In the genomic region with DNA sequence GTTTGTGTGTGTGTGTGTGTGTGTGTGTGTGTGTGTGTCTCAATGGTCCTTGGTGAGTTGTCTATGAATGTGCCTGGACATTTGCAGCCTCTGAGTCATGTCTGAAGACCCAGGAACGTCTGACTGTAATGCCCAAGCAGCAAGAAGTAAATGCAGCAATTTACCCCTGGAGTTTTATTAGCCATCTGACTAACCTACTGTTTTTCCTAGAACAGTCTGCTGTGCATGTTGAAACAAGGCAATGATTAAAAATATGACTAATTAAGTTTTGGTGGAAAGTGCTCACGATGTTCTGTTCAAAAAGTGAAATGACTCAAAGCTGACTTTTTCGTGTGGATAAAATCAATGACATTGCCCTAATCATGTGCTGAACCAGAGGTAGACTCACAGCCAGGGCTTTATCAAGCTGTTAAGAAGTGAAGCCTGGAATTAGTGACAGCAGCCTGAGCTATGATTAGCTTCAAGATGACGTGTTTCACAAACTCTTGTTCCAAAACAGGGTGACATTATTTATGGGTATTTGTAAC, we compare ENCODE assay signal across 10 cellular contexts.
DNase-seq lines count a peak whose midpoint lies in the region; ATAC-seq and TF ChIP-seq lines count a peak whose summit lies in the region.
"Had no signal": no experiment of that assay in that cellular context is flagged by ENCODE, and none has a peak within 500 bp of the region (broad histone marks: within the 10 kb centered on the region; RNA-seq: fewer than 3 reads in every experiment).

No MANE protein-coding gene starts in this region.

- H2AFZ ChIP-seq in HCT116 (ENCODE audit: low read depth, low read length, poor library complexity, severe bottlenecking), result peak overlapping the region; percentile 37

- TF ChIP-seq RAD21 in HCT116 (IDR thresholded peaks at IDR 0.05; ENCODE audit: low read depth), result no peak

- H3K79me2 ChIP-seq in HCT116 (ENCODE audit: insufficient read depth, low read length), result no peaks in the 10 kb centered on the region

- TF ChIP-seq POLR2A in HCT116 (IDR thresholded peaks at IDR 0.05; ENCODE audit: borderline replicate concordance, extremely low read depth, insufficient read depth, insufficient read length), result no peak

- no TSS peak for BruUV-seq in HCT116 (replicated peaks; lab: Mats Ljungman, UMichigan)

- H3K9me3 ChIP-seq in HCT116 (ENCODE audit: control insufficient read depth in 1 of 2, insufficient read depth in 1 of 2, low read depth in 1 of 2, low read length in 2 of 2) (no peaks in the 10 kb centered on the region), SJSA1 (replicated peaks) (no peaks in the 10 kb centered on the region)
- H3K9me3 ChIP-seq: stomach had no signal

- intact Hi-C loops in HCT116 (cut with micrococcal nuclease), result no loop called here

- H3K27ac ChIP-seq in HCT116 (ENCODE audit: low read depth, low read length) (no peak overlapping the region), SJSA1 (no peak overlapping the region)
- H3K27ac ChIP-seq: stomach had no signal

- peaks cover 0 to 10% of the 10 kb centered on the region in 2 experiments; a peak in 1 of 4 replicates for H3K4me1 ChIP-seq in HCT116 (ENCODE audit: control insufficient read depth in 1 of 2, insufficient read depth in 2 of 2, low read length in 2 of 2)
- no peaks in the 10 kb centered on the region for H3K4me1 ChIP-seq in SJSA1 (replicated peaks)
- H3K4me1 ChIP-seq: stomach had no signal

- ATAC-seq in HCT116, result peak; percentile 67
- no peak for ATAC-seq in GM21515 (IDR thresholded peaks at IDR 0.05; ENCODE audit: unreplicated experiment)

- no peak for TF ChIP-seq CTCF in HCT116 (IDR thresholded peaks at IDR 0.05 in 2 of 3, conservative IDR thresholded peaks at IDR 0.05 in 1 of 3; ENCODE audit: borderline replicate concordance in 1 of 3, insufficient read depth in 1 of 3, low read depth in 2 of 3, low read length in 2 of 3)
- no peak for TF ChIP-seq CTCF in fibroblast of villous mesenchyme (IDR thresholded peaks at IDR 0.05; ENCODE audit: insufficient read depth, low read depth, low read length)

- H3K4me3 ChIP-seq in HCT116 (replicated peaks in 1 of 2; ENCODE audit: low read depth in 1 of 2, low read length in 2 of 2) (no peak overlapping the region), SJSA1 (no peak overlapping the region), fibroblast of villous mesenchyme (ENCODE audit: low read depth, low read length) (no peak overlapping the region)
- H3K4me3 ChIP-seq: skin epidermis, stomach had no signal

- H3K27me3 ChIP-seq in HCT116 (ENCODE audit: insufficient read depth, low read length) (no peaks in the 10 kb centered on the region), SJSA1 (replicated peaks) (no peaks in the 10 kb centered on the region)
- H3K27me3 ChIP-seq: stomach had no signal

- CTCF ChIA-PET in HCT116 (lab: Charles Lee), result no interaction called here

- POLR2A ChIA-PET in HCT116 (lab: Charles Lee), result no interaction called here

- no peak overlapping the region for H3K9ac ChIP-seq in HCT116 (ENCODE audit: low read length)

- H3K4me2 ChIP-seq in HCT116 (ENCODE audit: low read length), result peak overlapping the region; percentile 39

- peak; percentile 43 for DNase-seq in HCT116 (ENCODE audit: low read depth, low spot score)
- DNase-seq in SJSA1 (ENCODE audit: low read depth in 1 of 2, low spot score in 2 of 2), result peak; percentile 6 to 42
- DNase-seq in fibroblast of villous mesenchyme (ENCODE audit: low read depth), result peak; percentile 71
- DNase-seq in retina, result peak; percentile 23
- DNase-seq in SW 1271 (lab: John Stamatoyannopoulos, UW), result no peak
- no peak for DNase-seq in NCI-H510A (lab: John Stamatoyannopoulos, UW)
- DNase-seq: NCI-H526 treated with DMSO at 0.1 percent for 48 hours, stomach had no signal

- no peaks in the 10 kb centered on the region for H3K36me3 ChIP-seq in HCT116 (ENCODE audit: control insufficient read depth in 1 of 2, insufficient read depth in 2 of 2, low read length in 2 of 2)
- H3K36me3 ChIP-seq in SJSA1, result no peaks in the 10 kb centered on the region
- H3K36me3 ChIP-seq: stomach had no signal

- no peaks in the 10 kb centered on the region for H4K20me1 ChIP-seq in HCT116 (ENCODE audit: insufficient read depth)

- RAD21 ChIA-PET in HCT116 (lab: Charles Lee; ENCODE audit: low non-redundant PET in 1 of 2, low total read pairs in 2 of 2, uncharacterized antibody in 2 of 2, unreplicated experiment in 2 of 2), result no interaction called here

- H3K9me2 ChIP-seq in HCT116 (ENCODE audit: insufficient read depth), result no peaks in the 10 kb centered on the region

TF ChIP-seq in HCT116, 20 proteins besides CTCF, POLR2A, EP300 and RAD21:
- peak; percentile 49 for TF ChIP-seq SP1 (IDR thresholded peaks at IDR 0.05; ENCODE audit: low read depth)
- TF ChIP-seq JUND (IDR thresholded peaks at IDR 0.05), result peak; percentile 45
- TF ChIP-seq EZH2 (IDR thresholded peaks at IDR 0.05), result no peak
- TF ChIP-seq SRF (IDR thresholded peaks at IDR 0.05; ENCODE audit: low read depth), result no peak
- TF ChIP-seq FOSL1 (IDR thresholded peaks at IDR 0.05; ENCODE audit: low read depth), result peak; percentile 73
- TF ChIP-seq CBX3 (IDR thresholded peaks at IDR 0.05; ENCODE audit: low read depth), result 0 out of 2 replicates have a peak, but pooled peaks have one; percentile 22
- TF ChIP-seq EGR1 (IDR thresholded peaks at IDR 0.05; ENCODE audit: low read depth), result no peak
- no peak for TF ChIP-seq EZH2phosphoT487 (IDR thresholded peaks at IDR 0.05; ENCODE audit: borderline replicate concordance)
- TF ChIP-seq REST (IDR thresholded peaks at IDR 0.05; ENCODE audit: low read depth), result no peak
- no peak for TF ChIP-seq ELF1 (IDR thresholded peaks at IDR 0.05; ENCODE audit: borderline replicate concordance, low read depth)
- TF ChIP-seq ZFX (IDR thresholded peaks at IDR 0.05), result no peak

Comparison
In these comparisons a context has a peak if more than half of its experiments do, and no peak if none do; other contexts are left out.
1. DNase-seq: peak in HCT116 (single experiment), SJSA1 (2 of 2), fibroblast of villous mesenchyme (single experiment) and retina (single experiment); none in SW 1271 (0 of 2) and NCI-H510A (single experiment).